Comparison of ENCODE assay signal across 1 cellular context in the genomic region with DNA sequence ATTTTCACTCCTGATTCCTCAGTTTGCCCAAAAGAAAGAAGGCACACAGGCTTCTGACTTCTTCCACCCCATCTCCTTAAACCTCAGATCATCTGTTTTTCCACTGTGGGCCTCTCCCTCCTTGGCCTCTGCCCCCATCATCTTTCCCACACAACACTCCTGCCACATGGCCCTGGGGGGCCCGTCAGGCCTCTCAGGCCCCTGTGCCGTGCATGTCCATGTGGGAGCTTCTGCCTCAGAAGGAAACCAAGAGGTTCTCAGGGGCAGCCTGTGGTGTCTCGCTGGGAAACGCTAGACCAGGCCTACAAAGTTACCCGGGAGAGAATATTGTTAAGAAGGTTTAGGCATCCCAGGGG.
TF ChIP-seq lines count a peak whose summit lies in the region.

No MANE protein-coding gene starts in this region.

TF ChIP-seq in IMR-90, 13 proteins besides CTCF, POLR2A, EP300 and RAD21:
- no peak for TF ChIP-seq SMC3 (IDR thresholded peaks at IDR 0.05; ENCODE audit: low read depth, low read length)
- TF ChIP-seq CEBPB (IDR thresholded peaks at IDR 0.05; ENCODE audit: low read depth, low read length): no peak
- no peak for TF ChIP-seq MAFK (IDR thresholded peaks at IDR 0.05; ENCODE audit: low read depth, low read length)
- TF ChIP-seq FOS (IDR thresholded peaks at IDR 0.05; ENCODE audit: low read depth, low read length): no peak
- TF ChIP-seq RFX5 (IDR thresholded peaks at IDR 0.05; ENCODE audit: low read depth, low read length): no peak
- TF ChIP-seq, protein P1, sequence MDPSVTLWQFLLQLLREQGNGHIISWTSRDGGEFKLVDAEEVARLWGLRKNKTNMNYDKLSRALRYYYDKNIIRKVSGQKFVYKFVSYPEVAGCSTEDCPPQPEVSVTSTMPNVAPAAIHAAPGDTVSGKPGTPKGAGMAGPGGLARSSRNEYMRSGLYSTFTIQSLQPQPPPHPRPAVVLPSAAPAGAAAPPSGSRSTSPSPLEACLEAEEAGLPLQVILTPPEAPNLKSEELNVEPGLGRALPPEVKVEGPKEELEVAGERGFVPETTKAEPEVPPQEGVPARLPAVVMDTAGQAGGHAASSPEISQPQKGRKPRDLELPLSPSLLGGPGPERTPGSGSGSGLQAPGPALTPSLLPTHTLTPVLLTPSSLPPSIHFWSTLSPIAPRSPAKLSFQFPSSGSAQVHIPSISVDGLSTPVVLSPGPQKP (IDR thresholded peaks at IDR 0.05; ENCODE audit: borderline replicate concordance, low read depth, low read length): no peak
- TF ChIP-seq MAZ (IDR thresholded peaks at IDR 0.05; ENCODE audit: borderline replicate concordance, low read depth, low read length): no peak
- TF ChIP-seq NFE2L2 (IDR thresholded peaks at IDR 0.05; ENCODE audit: low read depth, low read length): no peak
- no peak for TF ChIP-seq MXI1 (IDR thresholded peaks at IDR 0.05; ENCODE audit: borderline replicate concordance, low read depth, low read length)
